Comparison of ENCODE assay signal across 19 cellular contexts in the genomic region with DNA sequence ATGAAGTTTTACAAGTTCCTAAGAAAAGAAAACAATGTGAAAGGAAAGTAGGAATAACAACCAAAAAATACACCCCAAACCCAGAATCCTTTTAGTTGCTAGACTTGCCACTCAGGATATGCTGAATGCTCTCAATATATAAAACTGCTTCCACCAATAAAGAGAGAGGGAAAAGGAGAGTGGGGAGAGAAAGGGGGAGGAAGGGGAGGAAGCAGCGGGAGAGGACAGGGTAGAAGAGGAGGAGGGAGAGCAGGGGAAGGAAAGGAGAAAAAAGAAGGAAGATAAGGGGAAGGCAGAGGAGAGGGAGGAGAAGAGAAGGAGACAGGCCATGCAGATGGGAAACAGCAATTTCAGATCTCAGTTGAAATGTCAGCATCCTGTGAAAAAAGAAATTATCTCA.
DNase-seq lines count a peak whose midpoint lies in the region; ATAC-seq and TF ChIP-seq lines count a peak whose summit lies in the region.
"Had no signal": no experiment of that assay in that cellular context is flagged by ENCODE, and none has a peak within 500 bp of the region (broad histone marks: within the 10 kb centered on the region; RNA-seq: fewer than 3 reads in every experiment).

No MANE protein-coding gene starts in this region.

- DNase-seq in SK-N-MC (ENCODE audit: low read depth, low spot score) (no peak), hepatocyte (ENCODE audit: low spot score) (no peak), mucosa of descending colon (no peak), T-helper 2 cell (no peak), NCI-H2081 (lab: John Stamatoyannopoulos, UW) (no peak)
- DNase-seq: ACHN; BE2C; C1 segment of cervical spinal cord; CD4-positive, CD25-positive, alpha-beta regulatory T cell; CD8-positive, alpha-beta memory T cell; COR-L47; DMS 273 treated with DMSO at 0.1 percent for 48 hours; DND-41; EL; H9 had no signal

- H3K36me3 ChIP-seq in HEK293 (ENCODE audit: control insufficient read depth in 2 of 2, insufficient read depth in 1 of 2, low read length in 2 of 2) (no peaks in the 10 kb centered on the region), SK-N-MC (ENCODE audit: insufficient read depth, low read length) (no peaks in the 10 kb centered on the region), hepatocyte (replicated peaks; ENCODE audit: insufficient read depth, low read depth) (no peaks in the 10 kb centered on the region), mucosa of descending colon (ENCODE audit: low read depth) (no peaks in the 10 kb centered on the region)
- H3K36me3 ChIP-seq: BE2C had no signal

- H3K27ac ChIP-seq in 22Rv1 (peak overlapping the region; percentile 50), HEK293 (ENCODE audit: extremely low read depth, low read depth, low read length) (no peak overlapping the region), SK-N-MC (no peak overlapping the region), hepatocyte (peak overlapping the region; percentile 45)
- H3K27ac ChIP-seq: HL-60 had no signal

- no peaks in the 10 kb centered on the region for H3K27me3 ChIP-seq in hepatocyte
- H3K27me3 ChIP-seq: BE2C had no signal

- H3K9me3 ChIP-seq in HEK293 (ENCODE audit: control insufficient read depth, insufficient read depth, low read depth, low read length) (no peaks in the 10 kb centered on the region), SK-N-MC (ENCODE audit: low read depth, low read length) (no peaks in the 10 kb centered on the region), hepatocyte (ENCODE audit: low read depth) (no peaks in the 10 kb centered on the region), mucosa of descending colon (no peaks in the 10 kb centered on the region)
- H3K9me3 ChIP-seq: BE2C had no signal

- no peak overlapping the region for H3K4me3 ChIP-seq in HEK293 (ENCODE audit: low read depth, low read length)
- no peak overlapping the region for H3K4me3 ChIP-seq in SK-N-MC
- no peak overlapping the region for H3K4me3 ChIP-seq in hepatocyte
- H3K4me3 ChIP-seq in mucosa of descending colon = no peak overlapping the region
- H3K4me3 ChIP-seq: GM12878 had no signal

- CTCF ChIA-PET in HEK293 (lab: Yijun Ruan, JAX) = interaction anchor here (0.7 to 2.7 kb wide), 2 partner anchors 15 to 1062 kb away, joined by 3 to 8 read pairs; no protein-coding TSS in a partner anchor

- 33% methylated on average over 1 of the region's 1 CpG for WGBS in hepatocyte (ENCODE audit: low lambda C conversion rate, missing lambda C conversion rate)

- TF ChIP-seq CTCF in 22Rv1 (IDR thresholded peaks at IDR 0.05) = no peak
- TF ChIP-seq CTCF in HEK293 (tag by site-specific recombination; IDR thresholded peaks at IDR 0.05) = no peak
- TF ChIP-seq CTCF in hepatocyte (IDR thresholded peaks at IDR 0.05; ENCODE audit: poor library complexity) = no peak
- TF ChIP-seq CTCF in mucosa of descending colon (IDR thresholded peaks at IDR 0.05) = no peak

- H3K9ac ChIP-seq in SK-N-MC (ENCODE audit: insufficient read length) = peak overlapping the region; percentile 13

- H3K4me1 ChIP-seq in HEK293 (ENCODE audit: control insufficient read depth, insufficient read depth, low read length) = peaks cover 17% of the 10 kb centered on the region
- no peaks in the 10 kb centered on the region for H3K4me1 ChIP-seq in hepatocyte (ENCODE audit: insufficient read depth)
- H3K4me1 ChIP-seq in mucosa of descending colon (ENCODE audit: low read depth) = no peaks in the 10 kb centered on the region
- H3K4me1 ChIP-seq: BE2C had no signal

- intact Hi-C loops in mucosa of descending colon (cut with DNase I, micrococcal nuclease) = no loop called here

- H3K4me2 ChIP-seq in hepatocyte = peak overlapping the region; percentile 21

- POLR2A ChIA-PET in HEK293 (lab: Yijun Ruan, JAX) = no interaction called here

- no peaks in the 10 kb centered on the region for H3K79me2 ChIP-seq in hepatocyte

- H3K9me2 ChIP-seq in hepatocyte (replicated peaks; ENCODE audit: insufficient read depth) = no peaks in the 10 kb centered on the region

- peak overlapping the region; percentile 10 for H2AFZ ChIP-seq in hepatocyte

- no peak for ATAC-seq in mucosa of descending colon
- ATAC-seq: GM12878 had no signal

- no peaks in the 10 kb centered on the region for H4K20me1 ChIP-seq in hepatocyte (ENCODE audit: insufficient read depth, poor library complexity, severe bottlenecking)

TF ChIP-seq in HEK293, 187 proteins besides CTCF, POLR2A, EP300 and RAD21 (continues in another document):
- TF ChIP-seq ZNF747 (tag by site-specific recombination; IDR thresholded peaks at IDR 0.05) = no peak
- no peak for TF ChIP-seq ZSCAN16 (tag by site-specific recombination; IDR thresholded peaks at IDR 0.05)
- TF ChIP-seq, protein P1, sequence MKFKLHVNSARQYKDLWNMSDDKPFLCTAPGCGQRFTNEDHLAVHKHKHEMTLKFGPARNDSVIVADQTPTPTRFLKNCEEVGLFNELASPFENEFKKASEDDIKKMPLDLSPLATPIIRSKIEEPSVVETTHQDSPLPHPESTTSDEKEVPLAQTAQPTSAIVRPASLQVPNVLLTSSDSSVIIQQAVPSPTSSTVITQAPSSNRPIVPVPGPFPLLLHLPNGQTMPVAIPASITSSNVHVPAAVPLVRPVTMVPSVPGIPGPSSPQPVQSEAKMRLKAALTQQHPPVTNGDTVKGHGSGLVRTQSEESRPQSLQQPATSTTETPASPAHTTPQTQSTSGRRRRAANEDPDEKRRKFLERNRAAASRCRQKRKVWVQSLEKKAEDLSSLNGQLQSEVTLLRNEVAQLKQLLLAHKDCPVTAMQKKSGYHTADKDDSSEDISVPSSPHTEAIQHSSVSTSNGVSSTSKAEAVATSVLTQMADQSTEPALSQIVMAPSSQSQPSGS (tag by site-specific recombination; IDR thresholded peaks at IDR 0.05; ENCODE audit: low read depth) = no peak
- TF ChIP-seq, protein P2, sequence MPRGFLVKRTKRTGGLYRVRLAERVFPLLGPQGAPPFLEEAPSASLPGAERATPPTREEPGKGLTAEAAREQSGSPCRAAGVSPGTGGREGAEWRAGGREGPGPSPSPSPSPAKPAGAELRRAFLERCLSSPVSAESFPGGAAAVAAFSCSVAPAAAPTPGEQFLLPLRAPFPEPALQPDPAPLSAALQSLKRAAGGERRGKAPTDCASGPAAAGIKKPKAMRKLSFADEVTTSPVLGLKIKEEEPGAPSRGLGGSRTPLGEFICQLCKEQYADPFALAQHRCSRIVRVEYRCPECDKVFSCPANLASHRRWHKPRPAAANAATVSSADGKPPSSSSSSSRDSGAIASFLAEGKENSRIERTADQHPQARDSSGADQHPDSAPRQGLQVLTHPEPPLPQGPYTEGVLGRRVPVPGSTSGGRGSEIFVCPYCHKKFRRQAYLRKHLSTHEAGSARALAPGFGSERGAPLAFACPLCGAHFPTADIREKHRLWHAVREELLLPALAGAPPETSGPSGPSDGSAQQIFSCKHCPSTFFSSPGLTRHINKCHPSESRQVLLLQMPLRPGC (tag by site-specific recombination; IDR thresholded peaks at IDR 0.05) = no peak
- no peak for TF ChIP-seq ZNF214 (tag by site-specific recombination; IDR thresholded peaks at IDR 0.05; ENCODE audit: borderline replicate concordance)
- TF ChIP-seq ZIC2 (tag by site-specific recombination; IDR thresholded peaks at IDR 0.05) = no peak
- TF ChIP-seq, protein P3, sequence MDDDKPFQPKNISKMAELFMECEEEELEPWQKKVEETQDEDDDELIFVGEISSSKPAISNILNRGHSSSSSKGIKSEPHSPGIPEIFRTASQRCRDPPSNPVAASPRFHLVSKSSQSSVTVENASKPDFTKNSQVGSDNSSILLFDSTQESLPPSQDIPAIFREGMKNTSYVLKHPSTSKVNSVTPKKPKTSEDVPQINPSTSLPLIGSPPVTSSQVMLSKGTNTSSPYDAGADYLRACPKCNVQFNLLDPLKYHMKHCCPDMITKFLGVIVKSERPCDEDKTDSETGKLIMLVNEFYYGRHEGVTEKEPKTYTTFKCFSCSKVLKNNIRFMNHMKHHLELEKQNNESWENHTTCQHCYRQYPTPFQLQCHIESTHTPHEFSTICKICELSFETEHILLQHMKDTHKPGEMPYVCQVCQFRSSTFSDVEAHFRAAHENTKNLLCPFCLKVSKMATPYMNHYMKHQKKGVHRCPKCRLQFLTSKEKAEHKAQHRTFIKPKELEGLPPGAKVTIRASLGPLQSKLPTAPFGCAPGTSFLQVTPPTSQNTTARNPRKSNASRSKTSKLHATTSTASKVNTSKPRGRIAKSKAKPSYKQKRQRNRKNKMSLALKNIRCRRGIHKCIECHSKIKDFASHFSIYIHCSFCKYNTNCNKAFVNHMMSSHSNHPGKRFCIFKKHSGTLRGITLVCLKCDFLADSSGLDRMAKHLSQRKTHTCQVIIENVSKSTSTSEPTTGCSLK (tag by site-specific recombination; IDR thresholded peaks at IDR 0.05) = no peak
- TF ChIP-seq, protein P4, sequence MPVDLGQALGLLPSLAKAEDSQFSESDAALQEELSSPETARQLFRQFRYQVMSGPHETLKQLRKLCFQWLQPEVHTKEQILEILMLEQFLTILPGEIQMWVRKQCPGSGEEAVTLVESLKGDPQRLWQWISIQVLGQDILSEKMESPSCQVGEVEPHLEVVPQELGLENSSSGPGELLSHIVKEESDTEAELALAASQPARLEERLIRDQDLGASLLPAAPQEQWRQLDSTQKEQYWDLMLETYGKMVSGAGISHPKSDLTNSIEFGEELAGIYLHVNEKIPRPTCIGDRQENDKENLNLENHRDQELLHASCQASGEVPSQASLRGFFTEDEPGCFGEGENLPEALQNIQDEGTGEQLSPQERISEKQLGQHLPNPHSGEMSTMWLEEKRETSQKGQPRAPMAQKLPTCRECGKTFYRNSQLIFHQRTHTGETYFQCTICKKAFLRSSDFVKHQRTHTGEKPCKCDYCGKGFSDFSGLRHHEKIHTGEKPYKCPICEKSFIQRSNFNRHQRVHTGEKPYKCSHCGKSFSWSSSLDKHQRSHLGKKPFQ (tag by site-specific recombination; IDR thresholded peaks at IDR 0.05) = no peak
- no peak for TF ChIP-seq KLF10 (tag by site-specific recombination; IDR thresholded peaks at IDR 0.05)
- no peak for TF ChIP-seq ZNF16 (tag by site-specific recombination; IDR thresholded peaks at IDR 0.05; ENCODE audit: low read depth)
- no peak for TF ChIP-seq SP2 (tag by site-specific recombination; IDR thresholded peaks at IDR 0.05)
- TF ChIP-seq ZNF19 (tag by site-specific recombination; IDR thresholded peaks at IDR 0.05; ENCODE audit: low read depth) = no peak

Comparison
In these comparisons a context has a peak if more than half of its experiments do, and no peak if none do; other contexts are left out.
1. H3K27ac ChIP-seq: peak in 22Rv1 (single experiment) and hepatocyte (single experiment); none in HEK293 (single experiment) and SK-N-MC (single experiment).